In genomic region chr5:33462456-33462855, GRCh38 we compare ENCODE assay signal across 21 cellular contexts.
"Had no signal": no experiment of that assay in that cellular context is flagged by ENCODE, and none has a peak within 500 bp of the region (broad histone marks: within the 10 kb centered on the region; RNA-seq: fewer than 3 reads in every experiment).

No MANE protein-coding gene starts in this region.

- H3K4me3 Mint-ChIP-seq: immature natural killer cell; naive thymus-derived CD4-positive, alpha-beta T cell; stimulated activated memory B cell treated with anti-CD40 and anti-IgM and Interleukin-4, amounts not matched to agents 10 μg/mL and 1 μg/mL and 100 μg/mL, for 72 hours; stimulated activated naive CD8-positive, alpha-beta T cell treated with anti-CD3 and anti-CD28 coated beads, Interleukin-15, Interleukin-2, amounts not matched to agents 100 ng/mL and 50 ng/mL, for 24 hours had no signal

- H3K27ac Mint-ChIP-seq: immature natural killer cell; naive thymus-derived CD4-positive, alpha-beta T cell; stimulated activated memory B cell treated with anti-CD40 and anti-IgM and Interleukin-4, amounts not matched to agents 10 μg/mL and 1 μg/mL and 100 μg/mL, for 72 hours; stimulated activated naive CD8-positive, alpha-beta T cell treated with anti-CD3 and anti-CD28 coated beads, Interleukin-15, Interleukin-2, amounts not matched to agents 100 ng/mL and 50 ng/mL, for 24 hours had no signal

- H3K4me3 ChIP-seq: esophagus muscularis mucosa, gastroesophageal sphincter, lung, spleen, testis, tibial nerve had no signal

- H3K27me3 ChIP-seq: esophagus muscularis mucosa, gastroesophageal sphincter, neutrophil, spleen, testis, tibial nerve had no signal

- H3K9me3 ChIP-seq: esophagus muscularis mucosa, gastroesophageal sphincter, neutrophil, spleen, testis, tibial nerve had no signal

- H3K27ac ChIP-seq: epithelial cell of prostate, esophagus muscularis mucosa, gastroesophageal sphincter, neutrophil, spleen, testis, tibial nerve had no signal

- H3K4me1 ChIP-seq: esophagus muscularis mucosa, gastroesophageal sphincter, spleen, testis had no signal

- H3K4me1 Mint-ChIP-seq: immature natural killer cell; stimulated activated memory B cell treated with anti-CD40 and anti-IgM and Interleukin-4, amounts not matched to agents 10 μg/mL and 1 μg/mL and 100 μg/mL, for 72 hours had no signal

- DNase-seq: effector memory CD4-positive, alpha-beta T cell; glutamatergic neuron; immature natural killer cell; left colon; left ventricle myocardium superior; mesendoderm; naive thymus-derived CD4-positive, alpha-beta T cell; posterior cingulate gyrus; spleen; stimulated activated CD4-positive, alpha-beta T cell treated with anti-CD3 and anti-CD28 coated beads, Interleukin-15, amount 100 ng/mL, for 24 hours; stimulated activated CD4-positive, alpha-beta T cell treated with anti-CD3 and anti-CD28 coated beads, Interleukin-1b, Interleukin-23, amount 100 ng/mL, for 48 hours; stimulated activated CD4-positive, alpha-beta T cell treated with anti-CD3 and anti-CD28 coated beads, Interleukin-4, amount 100 ng/mL, for 24 hours; testis had no signal

- H3K9me3 Mint-ChIP-seq: immature natural killer cell; naive thymus-derived CD4-positive, alpha-beta T cell; stimulated activated memory B cell treated with anti-CD40 and anti-IgM and Interleukin-4, amounts not matched to agents 10 μg/mL and 1 μg/mL and 100 μg/mL, for 72 hours; stimulated activated naive CD8-positive, alpha-beta T cell treated with anti-CD3 and anti-CD28 coated beads, Interleukin-15, Interleukin-2, amounts not matched to agents 100 ng/mL and 50 ng/mL, for 24 hours had no signal

- H3K27me3 Mint-ChIP-seq: naive thymus-derived CD4-positive, alpha-beta T cell; stimulated activated memory B cell treated with anti-CD40 and anti-IgM and Interleukin-4, amounts not matched to agents 10 μg/mL and 1 μg/mL and 100 μg/mL, for 72 hours; stimulated activated naive CD8-positive, alpha-beta T cell treated with anti-CD3 and anti-CD28 coated beads, Interleukin-15, Interleukin-2, amounts not matched to agents 100 ng/mL and 50 ng/mL, for 24 hours had no signal
